ENCODE assay signal across 1 cellular context in genomic region chr15:82674873-82675272, GRCh38.
TF ChIP-seq lines count a peak whose summit lies in the region.

No MANE protein-coding gene starts in this region.

TF ChIP-seq in HEK293, 187 proteins besides CTCF, POLR2A, EP300 and RAD21:
- TF ChIP-seq, protein P1, sequence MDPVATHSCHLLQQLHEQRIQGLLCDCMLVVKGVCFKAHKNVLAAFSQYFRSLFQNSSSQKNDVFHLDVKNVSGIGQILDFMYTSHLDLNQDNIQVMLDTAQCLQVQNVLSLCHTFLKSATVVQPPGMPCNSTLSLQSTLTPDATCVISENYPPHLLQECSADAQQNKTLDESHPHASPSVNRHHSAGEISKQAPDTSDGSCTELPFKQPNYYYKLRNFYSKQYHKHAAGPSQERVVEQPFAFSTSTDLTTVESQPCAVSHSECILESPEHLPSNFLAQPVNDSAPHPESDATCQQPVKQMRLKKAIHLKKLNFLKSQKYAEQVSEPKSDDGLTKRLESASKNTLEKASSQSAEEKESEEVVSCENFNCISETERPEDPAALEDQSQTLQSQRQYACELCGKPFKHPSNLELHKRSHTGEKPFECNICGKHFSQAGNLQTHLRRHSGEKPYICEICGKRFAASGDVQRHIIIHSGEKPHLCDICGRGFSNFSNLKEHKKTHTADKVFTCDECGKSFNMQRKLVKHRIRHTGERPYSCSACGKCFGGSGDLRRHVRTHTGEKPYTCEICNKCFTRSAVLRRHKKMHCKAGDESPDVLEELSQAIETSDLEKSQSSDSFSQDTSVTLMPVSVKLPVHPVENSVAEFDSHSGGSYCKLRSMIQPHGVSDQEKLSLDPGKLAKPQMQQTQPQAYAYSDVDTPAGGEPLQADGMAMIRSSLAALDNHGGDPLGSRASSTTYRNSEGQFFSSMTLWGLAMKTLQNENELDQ (tag by site-specific recombination; IDR thresholded peaks at IDR 0.05; ENCODE audit: low read depth), result no peak
- TF ChIP-seq GLIS2 (tag by site-specific recombination; IDR thresholded peaks at IDR 0.05) (no peak), ZSCAN4 (tag by site-specific recombination; IDR thresholded peaks at IDR 0.05) (no peak), ZNF324 (tag by site-specific recombination; IDR thresholded peaks at IDR 0.05) (no peak), ZNF843 (tag by site-specific recombination; IDR thresholded peaks at IDR 0.05) (no peak), GLI2 (tag by site-specific recombination; IDR thresholded peaks at IDR 0.05; ENCODE audit: borderline replicate concordance, low read depth) (no peak), ZNF707 (tag by site-specific recombination; IDR thresholded peaks at IDR 0.05) (no peak), ZNF354C (tag by site-specific recombination; IDR thresholded peaks at IDR 0.05; ENCODE audit: borderline replicate concordance, low read depth) (no peak), ZSCAN18 (tag by site-specific recombination; IDR thresholded peaks at IDR 0.05) (no peak), ZBTB21 (tag by site-specific recombination; IDR thresholded peaks at IDR 0.05) (no peak), EGR2 (tag by site-specific recombination; IDR thresholded peaks at IDR 0.05; ENCODE audit: low read depth) (peak; percentile 85), ZFHX2 (tag by site-specific recombination; conservative IDR thresholded peaks at IDR 0.05) (peak; percentile 58), PBX3 (CRISPR knock-in tag; IDR thresholded peaks at IDR 0.05) (no peak), ZNF416 (tag by site-specific recombination; IDR thresholded peaks at IDR 0.05) (no peak), ZNF112 (tag by site-specific recombination; IDR thresholded peaks at IDR 0.05) (no peak), BCL11B (tag by site-specific recombination; IDR thresholded peaks at IDR 0.05; ENCODE audit: low read depth) (no peak)
- TF ChIP-seq, protein P2, sequence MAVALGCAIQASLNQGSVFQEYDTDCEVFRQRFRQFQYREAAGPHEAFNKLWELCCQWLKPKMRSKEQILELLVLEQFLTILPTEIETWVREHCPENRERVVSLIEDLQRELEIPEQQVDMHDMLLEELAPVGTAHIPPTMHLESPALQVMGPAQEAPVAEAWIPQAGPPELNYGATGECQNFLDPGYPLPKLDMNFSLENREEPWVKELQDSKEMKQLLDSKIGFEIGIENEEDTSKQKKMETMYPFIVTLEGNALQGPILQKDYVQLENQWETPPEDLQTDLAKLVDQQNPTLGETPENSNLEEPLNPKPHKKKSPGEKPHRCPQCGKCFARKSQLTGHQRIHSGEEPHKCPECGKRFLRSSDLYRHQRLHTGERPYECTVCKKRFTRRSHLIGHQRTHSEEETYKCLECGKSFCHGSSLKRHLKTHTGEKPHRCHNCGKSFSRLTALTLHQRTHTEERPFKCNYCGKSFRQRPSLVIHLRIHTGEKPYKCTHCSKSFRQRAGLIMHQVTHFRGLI (tag by site-specific recombination; IDR thresholded peaks at IDR 0.05), result no peak
- TF ChIP-seq, protein P3, sequence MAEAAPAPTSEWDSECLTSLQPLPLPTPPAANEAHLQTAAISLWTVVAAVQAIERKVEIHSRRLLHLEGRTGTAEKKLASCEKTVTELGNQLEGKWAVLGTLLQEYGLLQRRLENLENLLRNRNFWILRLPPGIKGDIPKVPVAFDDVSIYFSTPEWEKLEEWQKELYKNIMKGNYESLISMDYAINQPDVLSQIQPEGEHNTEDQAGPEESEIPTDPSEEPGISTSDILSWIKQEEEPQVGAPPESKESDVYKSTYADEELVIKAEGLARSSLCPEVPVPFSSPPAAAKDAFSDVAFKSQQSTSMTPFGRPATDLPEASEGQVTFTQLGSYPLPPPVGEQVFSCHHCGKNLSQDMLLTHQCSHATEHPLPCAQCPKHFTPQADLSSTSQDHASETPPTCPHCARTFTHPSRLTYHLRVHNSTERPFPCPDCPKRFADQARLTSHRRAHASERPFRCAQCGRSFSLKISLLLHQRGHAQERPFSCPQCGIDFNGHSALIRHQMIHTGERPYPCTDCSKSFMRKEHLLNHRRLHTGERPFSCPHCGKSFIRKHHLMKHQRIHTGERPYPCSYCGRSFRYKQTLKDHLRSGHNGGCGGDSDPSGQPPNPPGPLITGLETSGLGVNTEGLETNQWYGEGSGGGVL (tag by site-specific recombination; IDR thresholded peaks at IDR 0.05), result no peak
TF ChIP-seq in HEK293: peak in this region for 2.
